In genomic region chr3:119311191-119311925, GRCh38 we compare ENCODE assay signal across 1 cellular context.
TF ChIP-seq lines count a peak whose summit lies in the region.

No MANE protein-coding gene starts in this region.

TF ChIP-seq in SK-N-SH treated with all-trans-retinoic acid at 6 μM for 48 hours, 23 proteins besides CTCF, POLR2A, EP300 and RAD21 (continued from another document):
- TF ChIP-seq TSHZ2 (CRISPR knock-in tag; IDR thresholded peaks at IDR 0.05) = no peak
- TF ChIP-seq, protein P1, sequence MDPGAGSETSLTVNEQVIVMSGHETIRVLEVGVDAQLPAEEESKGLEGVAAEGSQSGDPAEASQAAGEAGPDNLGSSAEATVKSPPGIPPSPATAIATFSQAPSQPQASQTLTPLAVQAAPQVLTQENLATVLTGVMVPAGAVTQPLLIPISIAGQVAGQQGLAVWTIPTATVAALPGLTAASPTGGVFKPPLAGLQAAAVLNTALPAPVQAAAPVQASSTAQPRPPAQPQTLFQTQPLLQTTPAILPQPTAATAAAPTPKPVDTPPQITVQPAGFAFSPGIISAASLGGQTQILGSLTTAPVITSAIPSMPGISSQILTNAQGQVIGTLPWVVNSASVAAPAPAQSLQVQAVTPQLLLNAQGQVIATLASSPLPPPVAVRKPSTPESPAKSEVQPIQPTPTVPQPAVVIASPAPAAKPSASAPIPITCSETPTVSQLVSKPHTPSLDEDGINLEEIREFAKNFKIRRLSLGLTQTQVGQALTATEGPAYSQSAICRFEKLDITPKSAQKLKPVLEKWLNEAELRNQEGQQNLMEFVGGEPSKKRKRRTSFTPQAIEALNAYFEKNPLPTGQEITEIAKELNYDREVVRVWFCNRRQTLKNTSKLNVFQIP (CRISPR knock-in tag; IDR thresholded peaks at IDR 0.05; ENCODE audit: borderline replicate concordance, low read depth) = no peak
